ENCODE assay signal across 8 cellular contexts in genomic region chr17:7573324-7574080, GRCh38. TPM values are rescaled to one million over a fixed set of nuclear protein-coding genes. Genes with fewer than 3 reads are reported as not detected.
DNase-seq lines count a peak whose midpoint lies in the region; ATAC-seq and TF ChIP-seq lines count a peak whose summit lies in the region.

No MANE protein-coding gene starts in this region.

- H3K36me3 ChIP-seq in HUES48 (ENCODE audit: control insufficient read depth, insufficient read depth, low read length) (peaks cover 76% of the 10 kb centered on the region), Peyer's patch (peaks cover 0 to 70% (median 0%) of the 10 kb centered on the region in 3 donors), esophagus squamous epithelium (peaks cover 40 to 78% (median 47%) of the 10 kb centered on the region in 3 donors)

- peak overlapping the region; percentile 98 for H3K27ac ChIP-seq in HUES48 (ENCODE audit: low read depth, low read length)
- peak overlapping the region; percentile 99 to 100 (median 100) for H3K27ac ChIP-seq in Peyer's patch
- H3K27ac ChIP-seq in esophagus squamous epithelium = peak overlapping the region; percentile 97 to 100 (median 98)

- no peaks in the 10 kb centered on the region for H3K27me3 ChIP-seq in HUES48 (ENCODE audit: control insufficient read depth, insufficient read depth, low read length)
- no peaks in the 10 kb centered on the region for H3K27me3 ChIP-seq in Peyer's patch
- no peaks in the 10 kb centered on the region for H3K27me3 ChIP-seq in esophagus squamous epithelium

- no peak for ATAC-seq in HG03196 (IDR thresholded peaks at IDR 0.05; ENCODE audit: unreplicated experiment)

- TF ChIP-seq CTCF in Peyer's patch (IDR thresholded peaks at IDR 0.05) (no peak), esophagus squamous epithelium (IDR thresholded peaks at IDR 0.05) (no peak)

- no peaks in the 10 kb centered on the region for H3K9me3 ChIP-seq in HUES48 (ENCODE audit: control insufficient read depth, insufficient read depth, low read length)
- H3K9me3 ChIP-seq in Peyer's patch = no peaks in the 10 kb centered on the region
- H3K9me3 ChIP-seq in esophagus squamous epithelium = no peaks in the 10 kb centered on the region

- H3K4me3 ChIP-seq in HUES48 (ENCODE audit: low read depth, low read length) (peak overlapping the region; percentile 76), Peyer's patch (peak overlapping the region; percentile 93 to 100 (median 98)), esophagus squamous epithelium (peak overlapping the region; percentile 73 to 100 (median 85))

- 0 to 4% methylated on average over 5 to 12 of the region's 71 CpGs for WGBS in esophagus squamous epithelium, 2 donors

- TF ChIP-seq POLR2A in Peyer's patch (IDR thresholded peaks at IDR 0.05) (peak in 1 of 2 donors; percentile 53), esophagus squamous epithelium (IDR thresholded peaks at IDR 0.05) (peak in 1 of 4 donors; percentile 55)

- intact Hi-C loops in esophagus squamous epithelium (cut with DNase I) = no loop called here

- H3K4me1 ChIP-seq in HUES48 (ENCODE audit: control insufficient read depth, insufficient read depth, low read length) (peaks cover 8% of the 10 kb centered on the region), Peyer's patch (peaks cover under 1 to 53% (median 14%) of the 10 kb centered on the region in 4 donors), esophagus squamous epithelium (peaks cover 36 to 59% (median 41%) of the 10 kb centered on the region in 3 donors)

- peak overlapping the region; percentile 99 for H3K9ac ChIP-seq in HUES48 (ENCODE audit: low read depth, low read length)

- DNase-seq in GDM1 (lab: John Stamatoyannopoulos, UW) = peak; percentile 88
- peak; percentile 91 to 95 (median 93) for DNase-seq in Peyer's patch
- DNase-seq in activated T-cell treated with anti-CD3 and anti-CD28 coated beads, Interleukin-2, amount 50 U/mL, for 48 hours = peak; percentile 87 to 90
- DNase-seq in esophagus squamous epithelium (lab: John Stamatoyannopoulos, UW) = peak; percentile 69
- peak; percentile 91 for DNase-seq in myocyte (ENCODE audit: low read depth)
- DNase-seq in stimulated activated CD8-positive, alpha-beta memory T cell treated with anti-CD3 and anti-CD28 coated beads, Interleukin-7, amount 100 ng/mL, for 1 hour (ENCODE audit: low read depth in 2 of 2) = peak; percentile 77 to 82

RNA-seq across cellular contexts. Expression of gene CD68, which starts 5.9 kb away (rescaled TPM):
- total RNA-seq in Peyer's patch (100 to 1,000 TPM in 3 of 4 donors, 10 to 100 TPM in 1; 42.1 to 149 (median 124) TPM), esophagus squamous epithelium (10 to 100 TPM; 32.1 to 52.9 (median 45.2) TPM), myocyte (7.6 and 9.1 TPM in 2 replicates)
- polyA plus RNA-seq in myocyte (2012) = 13.6 TPM

RNA-seq across cellular contexts. Expression of gene MPDU1, which starts 10.2 kb away (rescaled TPM):
- total RNA-seq in Peyer's patch (100 to 1,000 TPM in 3 of 4 donors, 10 to 100 TPM in 1; 37.1 to 236 (median 125) TPM), esophagus squamous epithelium (100 to 1,000 TPM in 2 of 4 donors, 10 to 100 TPM in 2; 69.3 to 123 (median 100) TPM), myocyte (185 and 199 TPM in 2 replicates)
- polyA plus RNA-seq in myocyte (2012) = 61.3 TPM

RNA-seq across cellular contexts. Expression of gene SENP3, which starts 11.8 kb away (rescaled TPM):
- total RNA-seq in Peyer's patch = 10 to 100 TPM; 31.4 to 47.7 (median 43.7) TPM
- 10 to 100 TPM; 32.1 to 65.4 (median 48.3) TPM for total RNA-seq in esophagus squamous epithelium
- total RNA-seq in myocyte = 93.6 and 114 TPM in 2 replicates
- polyA plus RNA-seq in myocyte (2012) = 58.1 TPM

RNA-seq across cellular contexts. Expression of gene TNFSF13, which starts 15.0 kb away (rescaled TPM):
- total RNA-seq in Peyer's patch (10 to 100 TPM in 3 of 4 donors, 1 to 10 TPM in 1; 5.0 to 54.4 (median 38.7) TPM), esophagus squamous epithelium (10 to 100 TPM in 2 of 4 donors, 1 to 10 TPM in 2; 3.8 to 21.7 (median 10.9) TPM), myocyte (0.11 TPM in 1 of 2 replicates, not detected in the other)
- polyA plus RNA-seq in myocyte (2012) = 1.8 TPM

RNA-seq across cellular contexts. Expression of gene SOX15, which starts 16.4 kb away (rescaled TPM):
- total RNA-seq in Peyer's patch (1 to 10 TPM in 3 of 4 donors, not detected in 1; 1.9 to 2.7 (median 2.4) TPM), esophagus squamous epithelium (100 to 1,000 TPM in 2 of 4 donors, 10 to 100 TPM in 2; 89.1 to 127 (median 103) TPM), myocyte (4.0 and 10.9 TPM in 2 replicates)
- 3.1 TPM for polyA plus RNA-seq in myocyte (2012)
